9 cellular contexts compared by ENCODE assay signal in the genomic region with DNA sequence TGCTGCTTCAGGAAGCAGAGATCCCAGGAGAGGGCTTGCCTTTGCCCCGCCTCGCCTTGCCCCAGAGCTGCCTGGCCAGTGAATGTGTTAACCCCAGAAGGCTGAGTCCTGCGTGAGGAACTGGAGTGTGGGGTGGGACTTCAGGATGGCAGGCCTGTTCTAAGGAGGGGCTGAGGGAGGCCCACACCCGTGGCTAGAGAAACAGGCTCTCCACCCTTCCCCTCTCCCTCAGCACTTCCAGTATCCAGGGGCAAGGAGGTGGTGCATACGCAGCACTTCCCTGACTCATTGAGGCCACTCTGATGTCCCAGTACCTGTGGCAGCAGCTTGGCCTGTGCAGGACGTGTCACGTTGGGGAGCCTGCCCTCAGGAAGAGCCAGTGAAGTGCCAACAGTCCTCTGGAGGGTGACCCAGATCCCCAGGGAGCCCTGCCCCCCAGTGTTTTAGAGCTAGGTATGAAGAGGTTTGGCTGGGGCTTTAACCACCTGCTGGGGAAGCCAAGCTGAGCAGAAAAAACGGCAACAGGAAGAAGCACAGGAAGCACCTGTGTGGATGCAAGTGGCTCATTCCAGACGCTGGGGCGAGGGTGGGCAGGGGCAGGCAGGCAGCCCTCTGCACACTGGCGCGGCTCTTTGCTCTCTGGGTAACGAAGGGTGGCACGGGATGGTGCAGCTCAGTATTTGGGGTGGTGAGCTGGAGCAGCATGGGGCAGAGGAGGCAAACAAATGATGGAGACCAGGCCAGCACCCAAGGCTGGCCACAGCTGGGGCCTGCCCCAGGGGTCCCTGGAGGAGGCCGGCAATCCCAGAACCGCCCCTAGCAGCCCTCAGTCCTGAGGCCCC. TPM values are rescaled to one million over a fixed set of nuclear protein-coding genes. Genes with fewer than 3 reads are reported as not detected.
DNase-seq lines count a peak whose midpoint lies in the region; ATAC-seq and TF ChIP-seq lines count a peak whose summit lies in the region.
"Had no signal": no experiment of that assay in that cellular context is flagged by ENCODE, and none has a peak within 500 bp of the region (broad histone marks: within the 10 kb centered on the region; RNA-seq: fewer than 3 reads in every experiment).

No MANE protein-coding gene starts in this region.

- no peak overlapping the region for H3K9ac ChIP-seq in H9 (ENCODE audit: extremely low read depth, insufficient read length, low read length)

- no peaks in the 10 kb centered on the region for H3K79me1 ChIP-seq in H9 (ENCODE audit: insufficient read depth, low read depth, low read length, poor library complexity, severe bottlenecking)

- peaks cover 10 to 20% of the 10 kb centered on the region in 2 experiments for H3K4me1 Mint-ChIP-seq in H9

- no peak overlapping the region for H3K18ac ChIP-seq in H9 (ENCODE audit: insufficient read length, low read depth, low read length)

- no peak overlapping the region for H3K23ac ChIP-seq in H9 (ENCODE audit: insufficient read length, low read depth, low read length)

- TF ChIP-seq POLR2A in erythroblast (IDR thresholded peaks at IDR 0.05; ENCODE audit: low read length): no peak

- intact Hi-C loops in left colon (cut with DNase I, micrococcal nuclease): no loop called here

- H2BK15ac ChIP-seq in H9 (ENCODE audit: low read depth, low read length): no peak overlapping the region

- no CpG with 5 or more reads among the region's 16 CpGs for WGBS in H9 (ENCODE audit: extremely low coverage, insufficient read length, low lambda C conversion rate)

- H2BK5ac ChIP-seq in H9 (ENCODE audit: insufficient read length, low read length): no peak overlapping the region

- no peaks in the 10 kb centered on the region for H4K20me1 ChIP-seq in H9 (ENCODE audit: control insufficient read depth, insufficient read depth, insufficient read length)

- no peak overlapping the region for H4K8ac ChIP-seq in H9 (replicated peaks; ENCODE audit: insufficient read length, low read depth, low read length)

- no peak overlapping the region for H3T11ph ChIP-seq in H9 (ENCODE audit: low read length)

- H3K4me1 ChIP-seq in H9 (ENCODE audit: insufficient read depth, low read length): no peaks in the 10 kb centered on the region; the same call in 1 of the 2 replicates

- H2BK12ac ChIP-seq in H9 (ENCODE audit: insufficient read length, low read depth, low read length): no peak overlapping the region

- peaks cover 4% of the 10 kb centered on the region; the same call in 1 of the 2 replicates for H3K27me3 Mint-ChIP-seq in H9 (ENCODE audit: low read depth)

- DNase-seq in COLO668 (lab: John Stamatoyannopoulos, UW; ENCODE audit: unreplicated experiment) (peak; percentile 21), H9 (no peak), left colon (peak; percentile 39 to 48), erythroblast (lab: John Stamatoyannopoulos, UW) (no peak), cerebellar cortex (ENCODE audit: low spot score) (no peak)
- peak; percentile 46 for DNase-seq in activated CD4-positive, alpha-beta T cell treated with anti-CD3 and anti-CD28 coated beads, Interleukin-2, amount 50 U/mL, for 1 hour

- no peaks in the 10 kb centered on the region for H3K9me3 Mint-ChIP-seq in H9

- no peak overlapping the region; a peak in 1 of 5 replicates for H3K4me3 Mint-ChIP-seq in H9

- H2BK20ac ChIP-seq in H9 (ENCODE audit: low read depth, low read length, poor library complexity, severe bottlenecking): no peak overlapping the region

- no peaks in the 10 kb centered on the region for H3K23me2 ChIP-seq in H9 (ENCODE audit: insufficient read length, low read depth, low read length, poor library complexity, severe bottlenecking)

- H3K9me3 ChIP-seq in H9 (ENCODE audit: control insufficient read depth, low read depth, low read length): no peaks in the 10 kb centered on the region
- H3K9me3 ChIP-seq: body of pancreas had no signal

- H3K4ac ChIP-seq in H9 (ENCODE audit: low read depth, low read length): no peak overlapping the region

- no peak overlapping the region for H2BK120ac ChIP-seq in H9 (ENCODE audit: low read depth, low read length, poor library complexity, severe bottlenecking)

- peaks cover 0 to 13% (median 2%) of the 10 kb centered on the region in 3 experiments; a peak in 5 of 7 replicates for H3K36me3 Mint-ChIP-seq in H9 (ENCODE audit: insufficient read depth in 1 of 3, low read depth in 3 of 3)

- TF ChIP-seq CTCF in H9 (conservative IDR thresholded peaks at IDR 0.05): no peak

- H3K14ac ChIP-seq in H9 (ENCODE audit: insufficient read depth, low read length): no peak overlapping the region; the same call in 1 of the 2 replicates

- H2AFZ ChIP-seq in H9 (ENCODE audit: low read length): no peak overlapping the region

- H3K27me3 ChIP-seq in H9 (ENCODE audit: insufficient read depth, low read length): no peaks in the 10 kb centered on the region
- H3K27me3 ChIP-seq: body of pancreas had no signal

- H3K4me2 ChIP-seq in H9 (ENCODE audit: insufficient read depth, insufficient read length, low read length): no peak overlapping the region

- H3K27ac Mint-ChIP-seq in H9: peak overlapping the region in 2 of 3 experiments; percentile 53 to 55; a peak in 1 of 7 replicates

- H3K27ac ChIP-seq in H9 (ENCODE audit: insufficient read length, low read depth, low read length): no peak overlapping the region

- no peaks in the 10 kb centered on the region for H3K79me2 ChIP-seq in H9 (ENCODE audit: insufficient read depth, low read length)

- H3K56ac ChIP-seq in H9 (ENCODE audit: insufficient read length, low read depth, low read length): no peak overlapping the region

- no peak overlapping the region for H4K5ac ChIP-seq in H9 (ENCODE audit: insufficient read length, low read depth, low read length)

- H4K91ac ChIP-seq in H9 (ENCODE audit: insufficient read length, low read depth, low read length): no peak overlapping the region

- no peak overlapping the region for H2AK5ac ChIP-seq in H9 (ENCODE audit: insufficient read length, low read length)

- ATAC-seq in left colon (peak; percentile 56), GM21515 (IDR thresholded peaks at IDR 0.05; ENCODE audit: unreplicated experiment) (no peak), GM19463 (IDR thresholded peaks at IDR 0.05; ENCODE audit: unreplicated experiment) (no peak)

RNA-seq across cellular contexts. Expression of gene CTCF, which starts 14.7 kb away (rescaled TPM):
- total RNA-seq in H9 (2021) (87.3 and 88.5 TPM in 2 replicates), left colon (10 to 100 TPM; 37.0 to 42.2 TPM)

RNA-seq across cellular contexts. Expression of gene RIPOR1, which starts 19.0 kb away (rescaled TPM):
- total RNA-seq in H9 (2021): 10.0 and 14.3 TPM in 2 replicates
- total RNA-seq in left colon: 10 to 100 TPM; 14.4 to 22.4 TPM

Comparison
In these comparisons a context has a peak if more than half of its experiments do, and no peak if none do; other contexts are left out.
1. DNase-seq: peak in COLO668 (single experiment), activated CD4-positive, alpha-beta T cell treated with anti-CD3 and anti-CD28 coated beads, Interleukin-2, amount 50 U/mL, for 1 hour (single experiment) and left colon (2 of 2); none in H9 (single experiment), erythroblast (0 of 2) and cerebellar cortex (single experiment).